In genomic region chr1:92080128-92080985, GRCh38 we compare ENCODE assay signal across 8 cellular contexts. TPM values are rescaled to one million over a fixed set of nuclear protein-coding genes. Genes with fewer than 3 reads are reported as not detected.
DNase-seq lines count a peak whose midpoint lies in the region; ATAC-seq and TF ChIP-seq lines count a peak whose summit lies in the region.

TSS of gene BTBD8 (plus strand) at chr1:92080345. CDS start at chr1:92080572, 227 bp downstream.

- H3K4me1 ChIP-seq in colonic mucosa = no peaks in the 10 kb centered on the region

- DNase-seq in AML-193 (lab: John Stamatoyannopoulos, UW) (peak; percentile 49 to 73), GM19238 (ENCODE audit: insufficient read length, low spot score) (peak; percentile 42), NCI-H510A treated with DMSO at 0.1 percent for 48 hours (lab: John Stamatoyannopoulos, UW) (peak; percentile 96), colonic mucosa (peak; percentile 86), left kidney (ENCODE audit: low read depth, low spot score) (peak; percentile 91)
- peak; percentile 87 for DNase-seq in activated CD4-positive, alpha-beta T cell treated with anti-CD3 and anti-CD28 coated beads for 48 hours
- DNase-seq in stimulated activated CD4-positive, alpha-beta T cell treated with anti-CD3 and anti-CD28 coated beads, Interleukin-1b, Interleukin-23, amount 100 ng/mL, for 4 hours (ENCODE audit: low read depth in 2 of 2) = peak; percentile 74 to 77

- peak within 1 kb of the TSS; percentile 58 for H3K27ac ChIP-seq in colonic mucosa

- intact Hi-C loops in colonic mucosa (cut with DNase I) = no loop called here

- no peaks in the 10 kb centered on the region for H3K27me3 ChIP-seq in colonic mucosa

- peak within 1 kb of the TSS; percentile 88 for H3K4me3 ChIP-seq in colonic mucosa

- TF ChIP-seq CTCF in colonic mucosa (IDR thresholded peaks at IDR 0.05) = no peak

- peak; percentile 97 for ATAC-seq in HG03432 (IDR thresholded peaks at IDR 0.05; ENCODE audit: unreplicated experiment)

- no peaks in the 10 kb centered on the region for H3K9me3 ChIP-seq in colonic mucosa

- no peaks in the 10 kb centered on the region for H3K36me3 ChIP-seq in colonic mucosa

- peak within 1 kb of the TSS; percentile 75 to 84 for H3K9ac ChIP-seq in colonic mucosa (ENCODE audit: low read depth in 2 of 2, low read length in 2 of 2)

RNA-seq across cellular contexts. Expression of gene BTBD8, which starts in this region (rescaled TPM):
- total RNA-seq in colonic mucosa = 1 to 10 TPM; 3.1 to 4.1 TPM

Comparison
In these comparisons a context has a peak if more than half of its experiments do, and no peak if none do; other contexts are left out.
1. Peak in every context shown above with its lines: DNase-seq, ATAC-seq, H3K4me3 ChIP-seq and H3K27ac ChIP-seq.
2. DNase-seq: peak in every context shown above with its lines; median percentile 96 in NCI-H510A treated with DMSO at 0.1 percent for 48 hours; 91 in left kidney; 87 in activated CD4-positive, alpha-beta T cell treated with anti-CD3 and anti-CD28 coated beads for 48 hours; 86 in colonic mucosa; 76 in stimulated activated CD4-positive, alpha-beta T cell treated with anti-CD3 and anti-CD28 coated beads, Interleukin-1b, Interleukin-23, amount 100 ng/mL, for 4 hours; 61 in AML-193; 42 in GM19238.